ENCODE assay signal across 14 cellular contexts in genomic region chr6:74891358-74891811, GRCh38.
DNase-seq lines count a peak whose midpoint lies in the region; ATAC-seq and TF ChIP-seq lines count a peak whose summit lies in the region.
"Had no signal": no experiment of that assay in that cellular context is flagged by ENCODE, and none has a peak within 500 bp of the region (broad histone marks: within the 10 kb centered on the region; RNA-seq: fewer than 3 reads in every experiment).

No MANE protein-coding gene starts in this region.

- intact Hi-C loops in left ventricle myocardium superior (cut with micrococcal nuclease) (no loop called here), sciatic nerve (cut with DNase I) (no loop called here)

- H3K4me3 Mint-ChIP-seq in activated naive CD4-positive, alpha-beta T cell treated with anti-CD3 and anti-CD28 coated beads, Interleukin-2, amount 10 ng/mL, durations not matched to agents 7 days and 5 days, result no peak overlapping the region
- H3K4me3 Mint-ChIP-seq: naive thymus-derived CD4-positive, alpha-beta T cell had no signal

- peak; percentile 76 for DNase-seq in AG09319 (ENCODE audit: extremely low read depth, low read depth)
- DNase-seq in brain pericyte (ENCODE audit: low read depth, low spot score), result peak; percentile 39
- DNase-seq in left ventricle myocardium superior, result peak; percentile 25
- DNase-seq in sciatic nerve (ENCODE audit: low spot score), result no peak
- DNase-seq in hippocampal formation (lab: John Stamatoyannopoulos, UW), result no peak
- no peak for DNase-seq in activated naive CD4-positive, alpha-beta T cell treated with anti-CD3 and anti-CD28 coated beads, Interleukin-2, amount 10 ng/mL, durations not matched to agents 7 days and 5 days
- DNase-seq in A172 (ENCODE audit: low spot score), result no peak
- DNase-seq: ACHN; foreskin keratinocyte; naive thymus-derived CD4-positive, alpha-beta T cell; NCI-H446 treated with DMSO at 0.1 percent for 48 hours; OCI-M1; small intestine had no signal

- peak; percentile 96 for ATAC-seq in left ventricle myocardium superior
- peak; percentile 97 for ATAC-seq in sciatic nerve
- no peak for ATAC-seq in GM21447 (IDR thresholded peaks at IDR 0.05; ENCODE audit: unreplicated experiment)
- ATAC-seq: foreskin keratinocyte; naive thymus-derived CD4-positive, alpha-beta T cell had no signal

- H3K9me3 Mint-ChIP-seq in activated naive CD4-positive, alpha-beta T cell treated with anti-CD3 and anti-CD28 coated beads, Interleukin-2, amount 10 ng/mL, durations not matched to agents 7 days and 5 days, result peaks cover 7% of the 10 kb centered on the region

- no peak overlapping the region for H3K27ac Mint-ChIP-seq in activated naive CD4-positive, alpha-beta T cell treated with anti-CD3 and anti-CD28 coated beads, Interleukin-2, amount 10 ng/mL, durations not matched to agents 7 days and 5 days
- H3K27ac Mint-ChIP-seq: naive thymus-derived CD4-positive, alpha-beta T cell had no signal

- H3K27me3 Mint-ChIP-seq in activated naive CD4-positive, alpha-beta T cell treated with anti-CD3 and anti-CD28 coated beads, Interleukin-2, amount 10 ng/mL, durations not matched to agents 7 days and 5 days, result no peaks in the 10 kb centered on the region
- H3K27me3 Mint-ChIP-seq: naive thymus-derived CD4-positive, alpha-beta T cell had no signal

- H3K4me1 Mint-ChIP-seq in activated naive CD4-positive, alpha-beta T cell treated with anti-CD3 and anti-CD28 coated beads, Interleukin-2, amount 10 ng/mL, durations not matched to agents 7 days and 5 days, result no peaks in the 10 kb centered on the region
- H3K4me1 Mint-ChIP-seq: naive thymus-derived CD4-positive, alpha-beta T cell had no signal

- TF ChIP-seq CTCF in AG09319 (IDR thresholded peaks at IDR 0.05; ENCODE audit: low read depth, low read length), result no peak

- H3K36me3 Mint-ChIP-seq in activated naive CD4-positive, alpha-beta T cell treated with anti-CD3 and anti-CD28 coated beads, Interleukin-2, amount 10 ng/mL, durations not matched to agents 7 days and 5 days, result no peaks in the 10 kb centered on the region
- H3K36me3 Mint-ChIP-seq: naive thymus-derived CD4-positive, alpha-beta T cell had no signal

- CTCF ChIA-PET in activated naive CD4-positive, alpha-beta T cell treated with anti-CD3 and anti-CD28 coated beads, Interleukin-2, amount 10 ng/mL, durations not matched to agents 7 days and 5 days (lab: Charles Lee), result no interaction called here

Comparison
In these comparisons a context has a peak if more than half of its experiments do, and no peak if none do; other contexts are left out.
1. DNase-seq: peak in AG09319 (single experiment), brain pericyte (single experiment) and left ventricle myocardium superior (single experiment); none in sciatic nerve (single experiment), hippocampal formation (0 of 2), activated naive CD4-positive, alpha-beta T cell treated with anti-CD3 and anti-CD28 coated beads, Interleukin-2, amount 10 ng/mL, durations not matched to agents 7 days and 5 days (single experiment) and A172 (single experiment).